20 cellular contexts compared by ENCODE assay signal in genomic region chr16:4796982-4797804, GRCh38. TPM values are rescaled to one million over a fixed set of nuclear protein-coding genes. Genes with fewer than 3 reads are reported as not detected.
"Had no signal": no experiment of that assay in that cellular context is flagged by ENCODE, and none has a peak within 500 bp of the region (broad histone marks: within the 10 kb centered on the region; RNA-seq: fewer than 3 reads in every experiment).

No MANE protein-coding gene starts in this region.

- H3K27ac Mint-ChIP-seq: activated naive CD8-positive, alpha-beta T cell; activated T-cell treated with anti-CD3 and anti-CD28 coated beads, Interleukin-2, amount 50 U/mL, for 72 hours; naive thymus-derived CD4-positive, alpha-beta T cell; T-helper 1 cell treated with Interleukin-12 subunit alpha and Interleukin-12 subunit beta and Interleukin-4 antibody, amounts not matched to agents 30 μg/mL and 1 μg/mL, for 36 hours had no signal

- H3K4me3 Mint-ChIP-seq: activated naive CD8-positive, alpha-beta T cell; activated T-cell treated with anti-CD3 and anti-CD28 coated beads, Interleukin-2, amount 50 U/mL, for 72 hours; naive thymus-derived CD4-positive, alpha-beta T cell; T-helper 1 cell treated with Interleukin-12 subunit alpha and Interleukin-12 subunit beta and Interleukin-4 antibody, amounts not matched to agents 30 μg/mL and 1 μg/mL, for 36 hours had no signal

- H3K27me3 Mint-ChIP-seq: activated naive CD8-positive, alpha-beta T cell; naive thymus-derived CD4-positive, alpha-beta T cell had no signal

- ATAC-seq: activated T-cell treated with anti-CD3 and anti-CD28 coated beads, Interleukin-2, amount 50 U/mL, for 72 hours; left lung; naive thymus-derived CD4-positive, alpha-beta T cell had no signal

- H3K4me3 ChIP-seq: dorsolateral prefrontal cortex, left lung, sigmoid colon, spleen had no signal

- H3K36me3 Mint-ChIP-seq: activated naive CD8-positive, alpha-beta T cell; naive thymus-derived CD4-positive, alpha-beta T cell had no signal

- H3K9me3 Mint-ChIP-seq: activated T-cell treated with anti-CD3 and anti-CD28 coated beads, Interleukin-2, amount 50 U/mL, for 72 hours; naive thymus-derived CD4-positive, alpha-beta T cell; T-helper 1 cell treated with Interleukin-12 subunit alpha and Interleukin-12 subunit beta and Interleukin-4 antibody, amounts not matched to agents 30 μg/mL and 1 μg/mL, for 36 hours had no signal

- H3K9me3 ChIP-seq: left lung, sigmoid colon, spleen had no signal

- H3K27ac ChIP-seq: left lung, sigmoid colon, spleen had no signal

- H3K27me3 ChIP-seq: dorsolateral prefrontal cortex, left lung, sigmoid colon, spleen had no signal

- DNase-seq: activated CD4-positive, alpha-beta T cell treated with anti-CD3 and anti-CD28 coated beads, Interleukin-2, amount 50 U/mL, for 1 hour; activated CD4-positive, CD25-positive, alpha-beta regulatory T cell treated with anti-CD3 and anti-CD28 coated beads, Interleukin-2, amount 50 U/mL, for 72 hours; activated CD8-positive, alpha-beta memory T cell treated with anti-CD3 and anti-CD28 coated beads for 24 hours; activated CD8-positive, alpha-beta memory T cell treated with anti-CD3 and anti-CD28 coated beads, Interleukin-2, amount 50 U/mL, for 48 hours; activated gamma-delta T cell; activated T-cell treated with anti-CD3 and anti-CD28 coated beads, Interleukin-2, amount 50 U/mL, for 72 hours; dorsolateral prefrontal cortex; hypothalamus; islet precursor cell; left lung; naive thymus-derived CD4-positive, alpha-beta T cell; sigmoid colon; spleen; stimulated activated naive CD4-positive, alpha-beta T cell had no signal

RNA-seq across cellular contexts. Expression of gene SMIM22, which starts 2.0 kb away (rescaled TPM):
- total RNA-seq: activated T-cell treated with anti-CD3 and anti-CD28 coated beads, Interleukin-2, amount 50 U/mL, for 72 hours; chondrocyte; frontal cortex; mononuclear cell; naive thymus-derived CD4-positive, alpha-beta T cell; sigmoid colon; spleen had no signal

RNA-seq across cellular contexts. Expression of gene SEPTIN12, which starts 9.0 kb away (rescaled TPM):
- total RNA-seq: activated T-cell treated with anti-CD3 and anti-CD28 coated beads, Interleukin-2, amount 50 U/mL, for 72 hours; chondrocyte; frontal cortex; left lung; mononuclear cell; naive thymus-derived CD4-positive, alpha-beta T cell; sigmoid colon; spleen; ureter had no signal
